In the genomic region with DNA sequence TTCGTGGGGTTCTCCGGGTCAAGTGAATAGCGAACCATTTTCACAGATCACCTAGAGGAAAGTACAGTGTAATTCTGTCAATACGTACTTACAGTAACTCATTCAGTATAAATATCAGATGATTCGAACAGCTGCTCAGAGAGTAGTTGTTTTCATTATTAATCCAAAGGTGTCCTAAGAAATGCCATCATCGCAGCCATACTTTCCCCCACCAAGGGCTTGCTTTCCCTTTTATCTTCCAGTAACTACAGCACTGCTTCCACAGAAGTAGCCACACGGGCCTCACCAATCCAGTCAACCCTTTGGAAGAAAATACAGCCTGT, we compare ENCODE assay signal across 9 cellular contexts. TPM values are rescaled to one million over a fixed set of nuclear protein-coding genes. Genes with fewer than 3 reads are reported as not detected.
DNase-seq lines count a peak whose midpoint lies in the region; ATAC-seq, FAIRE-seq and TF ChIP-seq lines count a peak whose summit lies in the region.
"Had no signal": no experiment of that assay in that cellular context is flagged by ENCODE, and none has a peak within 500 bp of the region (broad histone marks: within the 10 kb centered on the region; RNA-seq: fewer than 3 reads in every experiment).

No MANE protein-coding gene starts in this region.

- no peak for TF ChIP-seq CTCF in foreskin fibroblast (IDR thresholded peaks at IDR 0.05; ENCODE audit: low read depth, low read length)

- CTCF ChIA-PET in T-cell (lab: Charles Lee), result no interaction called here

- H3K4me3 Mint-ChIP-seq in T-cell, result peak overlapping the region; percentile 91 to 97 (median 97)

- H3K4me3 ChIP-seq in foreskin fibroblast (ENCODE audit: low read depth in 1 of 2, low read length in 2 of 2) (peak overlapping the region; percentile 88 to 98), skeletal muscle cell (ENCODE audit: low read depth, low read length) (peak overlapping the region; percentile 95)

- peak; percentile 69 for FAIRE-seq in GM12891 (lab: Jason Lieb, UNC)
- FAIRE-seq: endometrium had no signal

- peak overlapping the region; percentile 97 to 98 for H3K27ac Mint-ChIP-seq in T-cell

- POLR2A ChIA-PET in T-cell (lab: Charles Lee), result no interaction called here

- no peak for TF ChIP-seq POLR2A in GM12891 (IDR thresholded peaks at IDR 0.05; ENCODE audit: low read depth, low read length)

- peaks cover 51 to 59% (median 51%) of the 10 kb centered on the region in 3 donors for H3K4me1 Mint-ChIP-seq in T-cell

- H3K36me3 Mint-ChIP-seq in T-cell, result peaks cover 44% of the 10 kb centered on the region

- no peak for ATAC-seq in T-cell (replicated peaks in 1 of 4)
- ATAC-seq in HG03039 (IDR thresholded peaks at IDR 0.05; ENCODE audit: unreplicated experiment), result no peak

- H3K9me3 Mint-ChIP-seq in T-cell, result no peaks in the 10 kb centered on the region

- DNase-seq in GM12891 (ENCODE audit: insufficient read length, low spot score), result no peak
- DNase-seq in T-cell, result no peak
- no peak for DNase-seq in foreskin fibroblast
- no peak for DNase-seq in skeletal muscle cell (ENCODE audit: low read depth)
- no peak for DNase-seq in SW 1271 (lab: John Stamatoyannopoulos, UW)
- no peak for DNase-seq in DMS79 (lab: John Stamatoyannopoulos, UW)
- no peak for DNase-seq in NCI-H2029 (lab: John Stamatoyannopoulos, UW)

- no peaks in the 10 kb centered on the region for H3K27me3 Mint-ChIP-seq in T-cell

TF ChIP-seq in GM12891, 5 proteins besides CTCF, POLR2A, EP300 and RAD21:
- TF ChIP-seq POLR2AphosphoS5 (IDR thresholded peaks at IDR 0.05; ENCODE audit: low read depth, low read length) (no peak), TAF1 (IDR thresholded peaks at IDR 0.05; ENCODE audit: low read depth, low read length) (no peak), POU2F2 (IDR thresholded peaks at IDR 0.05; ENCODE audit: low read depth, low read length) (no peak), PAX5 (IDR thresholded peaks at IDR 0.05; ENCODE audit: insufficient read depth, low read length, severe bottlenecking) (no peak), SPI1 (IDR thresholded peaks at IDR 0.05; ENCODE audit: low read depth, low read length) (no peak)

RNA-seq across cellular contexts. Expression of a gene that starts 0.8 kb away (rescaled TPM):
- 4,935 TPM for polyA plus RNA-seq in GM12891 (2012; ENCODE audit: low read depth, missing spikeins)
- 1,000 to 10,000 TPM; 2,227 to 2,547 (median 2,295) TPM for total RNA-seq in T-cell

RNA-seq across cellular contexts. Expression of a gene that starts 4.5 kb away (rescaled TPM):
- 24.4 TPM for polyA plus RNA-seq in GM12891 (2012; ENCODE audit: low read depth, missing spikeins)
- 10 to 100 TPM; 26.0 to 45.2 (median 40.2) TPM for total RNA-seq in T-cell

RNA-seq across cellular contexts. Expression of a gene that starts 31.1 kb away (rescaled TPM):
- 24.0 TPM for polyA plus RNA-seq in GM12891 (2012; ENCODE audit: low read depth, missing spikeins)
- 10 to 100 TPM; 57.5 to 76.8 (median 61.6) TPM for total RNA-seq in T-cell
